8 cellular contexts compared by ENCODE assay signal in the genomic region with DNA sequence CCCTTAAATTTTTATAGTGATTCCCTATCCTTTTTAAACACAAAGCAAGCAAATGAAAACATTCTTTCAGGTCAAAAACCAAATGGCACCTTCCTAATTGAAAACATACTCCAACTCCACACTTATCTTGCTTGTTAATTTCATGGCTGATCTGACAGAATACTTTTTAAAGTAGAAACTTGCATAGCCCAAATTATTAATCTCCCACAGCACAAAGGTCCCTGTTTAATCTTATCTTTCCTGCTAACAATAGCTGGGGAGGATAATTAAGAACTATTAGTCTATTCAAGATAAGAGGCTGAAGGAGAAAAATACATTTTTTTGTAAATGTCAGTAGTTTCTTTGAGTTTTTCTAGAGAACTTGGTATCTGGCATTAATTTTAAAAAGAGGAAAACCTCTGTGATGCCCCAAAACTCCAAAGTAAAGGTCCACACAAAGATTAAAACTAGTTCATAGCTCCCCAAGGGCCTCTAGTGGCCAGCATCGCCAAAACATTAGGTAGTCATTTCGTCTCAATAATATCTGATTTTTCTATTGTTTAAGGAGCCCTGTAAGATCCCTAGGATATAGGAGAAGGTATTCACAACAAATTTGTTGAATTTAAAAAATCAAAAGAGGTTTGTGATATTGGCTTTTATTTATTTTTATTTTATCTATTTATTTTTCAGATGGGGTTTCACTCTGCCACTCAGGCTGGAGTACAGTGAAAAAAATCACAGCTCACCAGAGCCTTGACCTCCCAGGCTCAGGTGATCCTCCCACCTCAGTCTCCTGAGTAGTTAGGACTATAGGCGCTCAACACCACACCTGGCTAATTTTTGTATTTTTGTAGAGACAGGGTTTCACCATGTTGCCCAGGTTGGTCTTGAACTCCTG. TPM values are rescaled to one million over a fixed set of nuclear protein-coding genes. Genes with fewer than 3 reads are reported as not detected.
A peak's percentile ranks its signal among the peaks of the same experiment; 100 is the strongest.
DNase-seq lines count a peak whose midpoint lies in the region; ATAC-seq, FAIRE-seq and TF ChIP-seq lines count a peak whose summit lies in the region.

No MANE protein-coding gene starts in this region.

- no peak overlapping the region for H3K4me3 ChIP-seq in BJ (ENCODE audit: low read depth, low read length)
- no peak overlapping the region for H3K4me3 ChIP-seq in Peyer's patch
- no peak overlapping the region for H3K4me3 ChIP-seq in astrocyte (ENCODE audit: insufficient read depth, low read depth, low read length)

- CTCF ChIA-PET in BJ (lab: Yijun Ruan, JAX), result interaction anchor here (0.5 to 2.5 kb wide), 24 partner anchors 9 to 628 kb away, joined by 3 to 23 read pairs (median 4); partner anchors contain the start of genes CDNF, HSPA14 and MSANTD7

- no peak overlapping the region for H3K4me3 Mint-ChIP-seq in astrocyte (ENCODE audit: unreplicated experiment)

- TF ChIP-seq CTCF in BJ (IDR thresholded peaks at IDR 0.05; ENCODE audit: insufficient read depth, low read depth, low read length), result peak; percentile 74
- peak; percentile 25 to 69 (median 62) for TF ChIP-seq CTCF in Peyer's patch (IDR thresholded peaks at IDR 0.05)
- TF ChIP-seq CTCF in astrocyte (IDR thresholded peaks at IDR 0.05; ENCODE audit: insufficient read depth, low read depth, low read length), result peak; percentile 86

- H3K36me3 Mint-ChIP-seq in astrocyte (ENCODE audit: low read depth, unreplicated experiment), result no peaks in the 10 kb centered on the region

- TF ChIP-seq POLR2A in GM12892 (IDR thresholded peaks at IDR 0.05; ENCODE audit: low read depth, low read length) (no peak), Peyer's patch (IDR thresholded peaks at IDR 0.05) (no peak)

- H3K79me2 ChIP-seq in astrocyte (ENCODE audit: insufficient read depth, low read length), result no peaks in the 10 kb centered on the region

- H4K20me1 ChIP-seq in astrocyte (ENCODE audit: insufficient read depth, low read length), result no peaks in the 10 kb centered on the region

- H2AFZ ChIP-seq in astrocyte (ENCODE audit: low read depth, low read length), result no peak overlapping the region

- POLR2A ChIA-PET in BJ (lab: Charles Lee), result no interaction called here

- H3K27me3 Mint-ChIP-seq in astrocyte (ENCODE audit: low read depth, unreplicated experiment), result peaks cover 11% of the 10 kb centered on the region

- H3K9me3 ChIP-seq in Peyer's patch (no peaks in the 10 kb centered on the region), astrocyte (ENCODE audit: insufficient read depth, low read depth, low read length) (no peaks in the 10 kb centered on the region)

- H3K4me1 Mint-ChIP-seq in astrocyte (ENCODE audit: low read depth, unreplicated experiment), result peaks cover 4% of the 10 kb centered on the region

- H3K27me3 ChIP-seq in BJ (ENCODE audit: control insufficient read depth, insufficient read depth, low read length) (peaks cover 3% of the 10 kb centered on the region; the same call in 1 of the 2 replicates), Peyer's patch (no peaks in the 10 kb centered on the region), astrocyte (ENCODE audit: insufficient read depth, low read length) (no peaks in the 10 kb centered on the region)

- no peak for ATAC-seq in GM21786 (IDR thresholded peaks at IDR 0.05; ENCODE audit: unreplicated experiment)

- no peaks in the 10 kb centered on the region for H3K9me3 Mint-ChIP-seq in astrocyte (ENCODE audit: unreplicated experiment)

- H3K27ac ChIP-seq in Peyer's patch (no peak overlapping the region), astrocyte (ENCODE audit: low read depth, low read length) (no peak overlapping the region)

- H3K36me3 ChIP-seq in BJ (ENCODE audit: control insufficient read depth, insufficient read depth, low read length) (no peaks in the 10 kb centered on the region), Peyer's patch (no peaks in the 10 kb centered on the region), astrocyte (ENCODE audit: insufficient read depth, low read length) (no peaks in the 10 kb centered on the region)

- no peak overlapping the region for H3K27ac Mint-ChIP-seq in astrocyte (ENCODE audit: unreplicated experiment)

- H3K4me2 ChIP-seq in astrocyte (ENCODE audit: low read length), result no peak overlapping the region

- H3K9ac ChIP-seq in astrocyte (ENCODE audit: low read length), result no peak overlapping the region

- DNase-seq in BJ (ENCODE audit: low read depth), result no peak
- DNase-seq in GM12892 (ENCODE audit: insufficient read length), result peak; percentile 29
- peak in 2 of 3 donors; percentile 39 to 73 for DNase-seq in Peyer's patch
- DNase-seq in astrocyte (ENCODE audit: low read depth), result peak; percentile 12
- peak; percentile 49 for DNase-seq in iPS-NIHi11 (ENCODE audit: low spot score)
- peak; percentile 10 to 28 for DNase-seq in stimulated activated CD4-positive, alpha-beta T cell treated with anti-CD3 and anti-CD28 coated beads, Interleukin-4, amount 100 ng/mL, for 4 hours
- DNase-seq in DMS79 treated with DMSO at 0.1 percent for 48 hours (lab: John Stamatoyannopoulos, UW), result no peak

- peaks cover 0 to 6% (median 0%) of the 10 kb centered on the region in 4 donors for H3K4me1 ChIP-seq in Peyer's patch
- peaks cover 5% of the 10 kb centered on the region for H3K4me1 ChIP-seq in astrocyte (ENCODE audit: insufficient read depth, low read length)

- FAIRE-seq in GM12892 (lab: Jason Lieb, UNC) (no peak), astrocyte (lab: Jason Lieb, UNC) (no peak)

RNA-seq across cellular contexts. Expression of gene CDNF, which starts 14.7 kb away (rescaled TPM):
- 1.0 and 1.1 TPM in 2 replicates for polyA plus RNA-seq in BJ (2011; rRNA removed)
- 1.00 TPM in 1 of 2 replicates, not detected in the other for polyA minus RNA-seq in BJ (2011; rRNA and poly(A)+ RNA removed)
- polyA plus RNA-seq in GM12892 (2012; ENCODE audit: missing spikeins), result 0.53 TPM
- total RNA-seq in Peyer's patch, result 1 to 10 TPM in 3 of 4 donors, not detected in 1; 3.1 to 6.7 (median 4.0) TPM
- 1.4 and 2.0 TPM in 2 replicates for total RNA-seq in astrocyte

RNA-seq across cellular contexts. Expression of gene HSPA14, which starts 15.0 kb away (rescaled TPM):
- 5.4 and 10.0 TPM in 2 replicates for polyA plus RNA-seq in BJ (2011; rRNA removed)
- 0.90 and 1.1 TPM in 2 replicates for polyA minus RNA-seq in BJ (2011; rRNA and poly(A)+ RNA removed)
- 20.5 TPM for polyA plus RNA-seq in GM12892 (2012; ENCODE audit: missing spikeins)
- total RNA-seq in Peyer's patch, result 10 to 100 TPM; 11.4 to 20.6 (median 12.0) TPM
- total RNA-seq in astrocyte, result 12.8 and 13.3 TPM in 2 replicates

RNA-seq across cellular contexts. Expression of gene MSANTD7, which starts 15.0 kb away (rescaled TPM):
- 4.2 and 5.1 TPM in 2 replicates for polyA plus RNA-seq in BJ (2011; rRNA removed)
- 10.0 and 12.7 TPM in 2 replicates for polyA minus RNA-seq in BJ (2011; rRNA and poly(A)+ RNA removed)
- polyA plus RNA-seq in GM12892 (2012; ENCODE audit: missing spikeins), result 11.0 TPM
- total RNA-seq in Peyer's patch (10 to 100 TPM in 3 of 4 donors, 1 to 10 TPM in 1; 9.1 to 12.8 (median 10.3) TPM), astrocyte (15.1 and 16.0 TPM in 2 replicates)

RNA-seq across cellular contexts. Expression of gene FAM107B, which starts 48.4 kb away (rescaled TPM):
- 11.3 and 21.2 TPM in 2 replicates for polyA plus RNA-seq in BJ (2011; rRNA removed)
- 5.7 and 7.8 TPM in 2 replicates for polyA minus RNA-seq in BJ (2011; rRNA and poly(A)+ RNA removed)
- polyA plus RNA-seq in GM12892 (2012; ENCODE audit: missing spikeins), result 70.3 TPM
- total RNA-seq in Peyer's patch (10 to 100 TPM; 36.6 to 89.1 (median 39.6) TPM), astrocyte (36.0 and 42.3 TPM in 2 replicates)

RNA-seq across cellular contexts. Expression of gene SUV39H2, which starts 55.5 kb away (rescaled TPM):
- polyA plus RNA-seq in BJ (2011; rRNA removed), result 2.2 and 5.7 TPM in 2 replicates
- polyA minus RNA-seq in BJ (2011; rRNA and poly(A)+ RNA removed), result 2.2 and 2.9 TPM in 2 replicates
- 19.8 TPM for polyA plus RNA-seq in GM12892 (2012; ENCODE audit: missing spikeins)
- total RNA-seq in Peyer's patch (10 to 100 TPM in 2 of 4 donors, 1 to 10 TPM in 2; 2.5 to 22.3 (median 9.0) TPM), astrocyte (10.6 and 13.8 TPM in 2 replicates)

Comparison
In these comparisons a context has a peak if more than half of its experiments do, and no peak if none do; other contexts are left out.
1. DNase-seq: peak in GM12892 (single experiment), Peyer's patch (2 of 3), astrocyte (single experiment), iPS-NIHi11 (single experiment) and stimulated activated CD4-positive, alpha-beta T cell treated with anti-CD3 and anti-CD28 coated beads, Interleukin-4, amount 100 ng/mL, for 4 hours (2 of 2); none in BJ (single experiment) and DMS79 treated with DMSO at 0.1 percent for 48 hours (single experiment).
2. Peak in every context shown above with its lines, with median percentiles within 50 percentile points of each other: CTCF ChIP-seq.